In genomic region chr5:18968966-18969365, GRCh38 we compare ENCODE assay signal across 14 cellular contexts.
"Had no signal": no experiment of that assay in that cellular context is flagged by ENCODE, and none has a peak within 500 bp of the region (broad histone marks: within the 10 kb centered on the region; RNA-seq: fewer than 3 reads in every experiment).

No MANE protein-coding gene starts in this region.

- H3K9me3 Mint-ChIP-seq: activated CD4-positive, alpha-beta memory T cell treated with anti-CD3 and anti-CD28 coated beads, Interleukin-2, amount 10 ng/mL, durations not matched to agents 7 days and 5 days; neural crest cell had no signal

- H3K27ac Mint-ChIP-seq: activated CD4-positive, alpha-beta memory T cell treated with anti-CD3 and anti-CD28 coated beads, Interleukin-2, amount 10 ng/mL, durations not matched to agents 7 days and 5 days; effector memory CD8-positive, alpha-beta T cell had no signal

- H3K36me3 ChIP-seq: ovary, suprapubic skin, upper lobe of right lung had no signal

- H3K9me3 ChIP-seq: ovary, suprapubic skin, upper lobe of right lung had no signal

- H3K27me3 ChIP-seq: ovary, suprapubic skin, upper lobe of right lung had no signal

- H3K4me1 ChIP-seq: suprapubic skin, upper lobe of right lung had no signal

- H3K4me3 Mint-ChIP-seq: activated CD4-positive, alpha-beta memory T cell treated with anti-CD3 and anti-CD28 coated beads, Interleukin-2, amount 10 ng/mL, durations not matched to agents 7 days and 5 days; central memory CD8-positive, alpha-beta T cell; effector memory CD8-positive, alpha-beta T cell; neural crest cell had no signal

- DNase-seq: activated CD4-positive, alpha-beta memory T cell treated with anti-CD3 and anti-CD28 coated beads, Interleukin-2, amount 10 ng/mL, durations not matched to agents 7 days and 5 days; activated CD8-positive, alpha-beta memory T cell treated with anti-CD3 and anti-CD28 coated beads, Interleukin-2, amount 50 U/mL, for 4 hours; activated naive CD4-positive, alpha-beta T cell; effector memory CD8-positive, alpha-beta T cell; hippocampal formation; kidney glomerular epithelial cell; ovary; stimulated activated CD4-positive, alpha-beta T cell treated with anti-CD3 and anti-CD28 coated beads, Interleukin-4, amount 100 ng/mL, for 1 hour; stimulated activated CD8-positive, alpha-beta memory T cell treated with anti-CD3 and anti-CD28 coated beads, Interleukin-4, amount 100 ng/mL, for 48 hours; stimulated activated naive CD8-positive, alpha-beta T cell treated with anti-CD3 and anti-CD28 coated beads, Interleukin-15, Interleukin-2, amounts not matched to agents 100 U/mL and 50 U/mL, for 24 hours; upper lobe of right lung had no signal

- ATAC-seq: effector memory CD8-positive, alpha-beta T cell; stimulated activated naive CD8-positive, alpha-beta T cell treated with anti-CD3 and anti-CD28 coated beads, Interleukin-15, Interleukin-2, amounts not matched to agents 100 U/mL and 50 U/mL, for 24 hours; upper lobe of right lung had no signal

- H3K4me1 Mint-ChIP-seq: activated CD4-positive, alpha-beta memory T cell treated with anti-CD3 and anti-CD28 coated beads, Interleukin-2, amount 10 ng/mL, durations not matched to agents 7 days and 5 days; central memory CD8-positive, alpha-beta T cell had no signal

- H3K27ac ChIP-seq: ovary, suprapubic skin, upper lobe of right lung had no signal

- H3K4me3 ChIP-seq: ovary, suprapubic skin, upper lobe of right lung had no signal

- H3K27me3 Mint-ChIP-seq: activated CD4-positive, alpha-beta memory T cell treated with anti-CD3 and anti-CD28 coated beads, Interleukin-2, amount 10 ng/mL, durations not matched to agents 7 days and 5 days; central memory CD8-positive, alpha-beta T cell; effector memory CD8-positive, alpha-beta T cell had no signal
